ENCODE assay signal across 23 cellular contexts in the genomic region with DNA sequence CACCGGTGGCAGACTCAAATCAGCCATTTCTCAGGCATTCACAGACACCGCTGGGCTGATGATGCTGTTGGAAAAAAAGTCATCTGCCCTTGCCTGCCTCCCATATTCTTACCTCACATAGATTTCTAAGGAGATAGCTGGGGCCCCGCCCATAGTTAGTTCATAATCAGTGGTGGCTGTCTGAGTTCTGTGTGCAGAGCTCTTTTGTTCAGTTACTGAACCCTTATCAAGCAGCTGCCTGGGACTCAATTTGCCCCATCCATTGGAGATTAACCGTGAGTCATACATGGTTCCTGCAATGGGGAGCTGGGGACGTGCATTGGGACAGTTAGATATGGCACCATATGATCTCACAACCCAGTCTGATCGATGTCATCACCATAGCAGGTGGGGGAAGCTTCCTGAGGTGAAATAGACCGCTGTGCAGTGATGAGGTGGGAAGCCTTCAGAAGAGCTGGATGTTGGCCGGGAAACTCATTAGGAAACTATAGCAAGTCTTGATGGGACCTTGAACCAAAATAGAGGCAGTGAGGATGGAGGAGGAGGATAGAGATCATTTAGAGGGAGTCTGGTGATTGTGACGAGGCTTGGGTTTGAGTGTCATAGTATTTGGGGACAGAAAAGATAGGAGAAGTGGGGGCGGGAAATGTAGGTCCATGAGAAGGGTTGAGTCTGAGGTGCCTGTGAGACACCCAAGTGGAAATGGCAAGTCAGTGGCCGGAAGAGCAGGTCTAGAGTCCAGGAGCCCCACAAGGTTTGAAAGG.
"Had no signal": no experiment of that assay in that cellular context is flagged by ENCODE, and none has a peak within 500 bp of the region (broad histone marks: within the 10 kb centered on the region; RNA-seq: fewer than 3 reads in every experiment).

No MANE protein-coding gene starts in this region.

- H3K27ac Mint-ChIP-seq: activated CD8-positive, alpha-beta memory T cell treated with anti-CD3 and anti-CD28 coated beads, Interleukin-2, amount 10 ng/mL, durations not matched to agents 7 days and 5 days; activated CD8-positive, alpha-beta T cell treated with anti-CD3 and anti-CD28 coated beads for 36 hours; immature natural killer cell; mesothelial cell of epicardium; naive thymus-derived CD8-positive, alpha-beta T cell; stimulated activated naive CD8-positive, alpha-beta T cell treated with anti-CD3 and anti-CD28 coated beads, Interleukin-15, Interleukin-2, amounts not matched to agents 100 ng/mL and 50 ng/mL, for 24 hours had no signal

- H3K4me3 Mint-ChIP-seq: activated CD8-positive, alpha-beta memory T cell treated with anti-CD3 and anti-CD28 coated beads, Interleukin-2, amount 10 ng/mL, durations not matched to agents 7 days and 5 days; activated CD8-positive, alpha-beta T cell treated with anti-CD3 and anti-CD28 coated beads for 36 hours; activated naive CD4-positive, alpha-beta T cell treated with anti-CD3 and anti-CD28 coated beads, Interleukin-2, amount 50 U/mL, for 24 hours; central memory CD8-positive, alpha-beta T cell; immature natural killer cell; mesothelial cell of epicardium; naive thymus-derived CD8-positive, alpha-beta T cell; stimulated activated naive CD8-positive, alpha-beta T cell treated with anti-CD3 and anti-CD28 coated beads, Interleukin-15, Interleukin-2, amounts not matched to agents 100 ng/mL and 50 ng/mL, for 24 hours had no signal

- H3K4me1 Mint-ChIP-seq: central memory CD8-positive, alpha-beta T cell had no signal

- H3K36me3 Mint-ChIP-seq: activated CD8-positive, alpha-beta memory T cell treated with anti-CD3 and anti-CD28 coated beads, Interleukin-2, amount 10 ng/mL, durations not matched to agents 7 days and 5 days; immature natural killer cell; mesothelial cell of epicardium; naive thymus-derived CD8-positive, alpha-beta T cell had no signal

- H3K9me3 Mint-ChIP-seq: activated CD8-positive, alpha-beta T cell treated with anti-CD3 and anti-CD28 coated beads for 36 hours; activated naive CD4-positive, alpha-beta T cell treated with anti-CD3 and anti-CD28 coated beads, Interleukin-2, amount 50 U/mL, for 24 hours; central memory CD8-positive, alpha-beta T cell; immature natural killer cell; mesothelial cell of epicardium; naive thymus-derived CD8-positive, alpha-beta T cell; stimulated activated naive CD8-positive, alpha-beta T cell treated with anti-CD3 and anti-CD28 coated beads, Interleukin-15, Interleukin-2, amounts not matched to agents 100 ng/mL and 50 ng/mL, for 24 hours had no signal

- DNase-seq: activated CD4-positive, alpha-beta T cell treated with anti-CD3 and anti-CD28 coated beads for 1 hour; activated CD8-positive, alpha-beta memory T cell treated with anti-CD3 and anti-CD28 coated beads, Interleukin-2, amount 10 ng/mL, durations not matched to agents 7 days and 5 days; activated CD8-positive, alpha-beta T cell treated with anti-CD3 and anti-CD28 coated beads for 36 hours; activated gamma-delta T cell treated with Interleukin-2 at 50 U/mL for 16 hours; activated T-cell treated with anti-CD3 and anti-CD28 coated beads for 4 hours; adrenal gland; effector memory CD4-positive, alpha-beta T cell; foreskin melanocyte; immature natural killer cell; left ventricle myocardium superior; mammary epithelial cell; naive thymus-derived CD8-positive, alpha-beta T cell; pancreas; psoas muscle; spleen; stimulated activated CD4-positive, alpha-beta T cell treated with anti-CD3 and anti-CD28 coated beads, Interleukin-4, amount 100 ng/mL, for 4 hours; tibial artery; uterus had no signal

- ATAC-seq: activated CD8-positive, alpha-beta memory T cell treated with anti-CD3 and anti-CD28 coated beads, Interleukin-2, amount 10 ng/mL, durations not matched to agents 7 days and 5 days; activated CD8-positive, alpha-beta T cell treated with anti-CD3 and anti-CD28 coated beads for 36 hours; esophagus mucosa; left ventricle myocardium superior; naive thymus-derived CD8-positive, alpha-beta T cell; pancreas; psoas muscle had no signal
